Comparison of ENCODE assay signal across 14 cellular contexts in genomic region chr12:122528582-122528981, GRCh38. TPM values are rescaled to one million over a fixed set of nuclear protein-coding genes. Genes with fewer than 3 reads are reported as not detected.
DNase-seq lines count a peak whose midpoint lies in the region; ATAC-seq and TF ChIP-seq lines count a peak whose summit lies in the region.
"Had no signal": no experiment of that assay in that cellular context is flagged by ENCODE, and none has a peak within 500 bp of the region (broad histone marks: within the 10 kb centered on the region; RNA-seq: fewer than 3 reads in every experiment).

No MANE protein-coding gene starts in this region.

- H3K27me3 ChIP-seq in Loucy (ENCODE audit: insufficient read depth, low read length, poor library complexity, severe bottlenecking) (peaks cover 4% of the 10 kb centered on the region), duodenal mucosa (ENCODE audit: control insufficient read depth in 1 of 2, insufficient read depth in 2 of 2, low read length in 2 of 2) (no peaks in the 10 kb centered on the region), skeletal muscle satellite cell (ENCODE audit: control insufficient read depth, insufficient read depth, low read length) (no peaks in the 10 kb centered on the region)

- no peaks in the 10 kb centered on the region for H3K9me3 Mint-ChIP-seq in activated CD4-positive, alpha-beta memory T cell treated with anti-CD3 and anti-CD28 coated beads, Interleukin-2, amount 10 ng/mL, durations not matched to agents 7 days and 5 days
- H3K9me3 Mint-ChIP-seq in activated CD4-positive, alpha-beta memory T cell treated with anti-CD3 and anti-CD28 coated beads for 36 hours: no peaks in the 10 kb centered on the region
- H3K9me3 Mint-ChIP-seq: activated T-cell treated with anti-CD3 and anti-CD28 coated beads, Interleukin-2, amount 50 U/mL, for 72 hours; T-cell had no signal

- H3K9ac ChIP-seq in Loucy (ENCODE audit: low read depth, low read length, poor library complexity, severe bottlenecking) (peak overlapping the region; percentile 94), duodenal mucosa (ENCODE audit: low read depth in 1 of 2, low read length in 2 of 2) (peak overlapping the region in 1 of 2 donors; percentile 61), skeletal muscle satellite cell (ENCODE audit: low read depth, low read length) (peak overlapping the region; percentile 81)

- H3K4me2 ChIP-seq in Loucy (ENCODE audit: low read depth, low read length, poor library complexity, severe bottlenecking) (peak overlapping the region; percentile 88), skeletal muscle satellite cell (ENCODE audit: low read length) (peak overlapping the region; percentile 80)

- H3K27ac ChIP-seq in duodenal mucosa (ENCODE audit: low read depth, low read length): no peak overlapping the region
- H3K27ac ChIP-seq: coronary artery had no signal

- TF ChIP-seq CTCF in Loucy (conservative IDR thresholded peaks at IDR 0.05; ENCODE audit: low read length): no peak

- no peaks in the 10 kb centered on the region for H3K9me3 ChIP-seq in Loucy (ENCODE audit: insufficient read depth, low read depth, low read length)
- no peaks in the 10 kb centered on the region for H3K9me3 ChIP-seq in duodenal mucosa (ENCODE audit: control insufficient read depth in 1 of 2, low read length in 2 of 2)
- no peaks in the 10 kb centered on the region for H3K9me3 ChIP-seq in skeletal muscle satellite cell (replicated peaks; ENCODE audit: low read length)

- POLR2A ChIA-PET in activated CD4-positive, alpha-beta memory T cell treated with anti-CD3 and anti-CD28 coated beads, Interleukin-2, amount 10 ng/mL, durations not matched to agents 7 days and 5 days (lab: Charles Lee): interaction anchor here (0.8 to 16.6 kb wide), 7 partner anchors 10 to 302 kb away, joined by 3 to 542 read pairs (median 19); partner anchors contain the start of genes DENR, DIABLO and ZCCHC8
- POLR2A ChIA-PET in activated CD4-positive, alpha-beta memory T cell treated with anti-CD3 and anti-CD28 coated beads for 36 hours (lab: Charles Lee): interaction anchor here (13.6 kb wide), 1 partner anchor 27 kb away, joined by 215 read pairs; the partner anchor contains the start of gene ZCCHC8

- H4K20me1 ChIP-seq in Loucy (ENCODE audit: insufficient read depth, low read length, poor library complexity, severe bottlenecking): peaks cover 38% of the 10 kb centered on the region

- no peaks in the 10 kb centered on the region for H3K27me3 Mint-ChIP-seq in activated CD4-positive, alpha-beta memory T cell treated with anti-CD3 and anti-CD28 coated beads, Interleukin-2, amount 10 ng/mL, durations not matched to agents 7 days and 5 days
- H3K27me3 Mint-ChIP-seq in activated CD4-positive, alpha-beta memory T cell treated with anti-CD3 and anti-CD28 coated beads for 36 hours: no peaks in the 10 kb centered on the region
- H3K27me3 Mint-ChIP-seq: T-cell had no signal

- CTCF ChIA-PET in activated CD4-positive, alpha-beta memory T cell treated with anti-CD3 and anti-CD28 coated beads, Interleukin-2, amount 10 ng/mL, durations not matched to agents 7 days and 5 days (lab: Charles Lee): interaction anchor here (1.0 to 1.6 kb wide), 2 partner anchors 129 to 264 kb away, joined by 3 read pairs; no protein-coding TSS in a partner anchor
- CTCF ChIA-PET in activated CD4-positive, alpha-beta memory T cell treated with anti-CD3 and anti-CD28 coated beads for 36 hours (lab: Charles Lee): interaction anchor here (2.4 kb wide), 1 partner anchor 129 kb away, joined by 13 read pairs; no protein-coding TSS in a partner anchor

- H3K9me2 ChIP-seq in Loucy (replicated peaks; ENCODE audit: low read depth, low read length): no peaks in the 10 kb centered on the region

- H3K4me3 Mint-ChIP-seq in activated CD4-positive, alpha-beta memory T cell treated with anti-CD3 and anti-CD28 coated beads, Interleukin-2, amount 10 ng/mL, durations not matched to agents 7 days and 5 days: no peak overlapping the region
- H3K4me3 Mint-ChIP-seq in activated CD4-positive, alpha-beta memory T cell treated with anti-CD3 and anti-CD28 coated beads for 36 hours: no peak overlapping the region
- H3K4me3 Mint-ChIP-seq: activated T-cell treated with anti-CD3 and anti-CD28 coated beads, Interleukin-2, amount 50 U/mL, for 72 hours; T-cell had no signal

- no peak for ATAC-seq in HG03280 (IDR thresholded peaks at IDR 0.05; ENCODE audit: unreplicated experiment)
- ATAC-seq: activated T-cell treated with anti-CD3 and anti-CD28 coated beads, Interleukin-2, amount 50 U/mL, for 72 hours; T-cell had no signal

- no peak overlapping the region for H2AFZ ChIP-seq in Loucy (ENCODE audit: low read length)

- DNase-seq in activated CD4-positive, alpha-beta memory T cell treated with anti-CD3 and anti-CD28 coated beads, Interleukin-2, amount 10 ng/mL, durations not matched to agents 7 days and 5 days: no peak
- DNase-seq in activated CD4-positive, alpha-beta memory T cell treated with anti-CD3 and anti-CD28 coated beads for 36 hours: no peak
- DNase-seq in GDM1 (lab: John Stamatoyannopoulos, UW) (no peak), KG1 (lab: John Stamatoyannopoulos, UW) (no peak)
- DNase-seq: activated T-cell treated with anti-CD3 and anti-CD28 coated beads, Interleukin-2, amount 50 U/mL, for 72 hours; Calu3; NCI-H1092; small intestine; T-cell had no signal

- H3F3A ChIP-seq in Loucy (ENCODE audit: low read depth): no peaks in the 10 kb centered on the region

- H3K4me1 Mint-ChIP-seq in activated CD4-positive, alpha-beta memory T cell treated with anti-CD3 and anti-CD28 coated beads, Interleukin-2, amount 10 ng/mL, durations not matched to agents 7 days and 5 days: peaks cover 29% of the 10 kb centered on the region
- H3K4me1 Mint-ChIP-seq in activated CD4-positive, alpha-beta memory T cell treated with anti-CD3 and anti-CD28 coated beads for 36 hours (ENCODE audit: low read depth): peaks cover 21% of the 10 kb centered on the region

- H3K36me3 ChIP-seq in Loucy (ENCODE audit: insufficient read depth, low read length) (peaks cover 16% of the 10 kb centered on the region), duodenal mucosa (ENCODE audit: control insufficient read depth in 1 of 2, insufficient read depth in 2 of 2, low read length in 2 of 2) (peaks cover 6 to 7% of the 10 kb centered on the region in 2 donors), skeletal muscle satellite cell (ENCODE audit: insufficient read depth, low read length) (peaks cover 22% of the 10 kb centered on the region)

- peak overlapping the region; percentile 100 for H3K4me3 ChIP-seq in Loucy (ENCODE audit: low read length, poor library complexity, severe bottlenecking)
- peak overlapping the region; percentile 86 to 94 for H3K4me3 ChIP-seq in duodenal mucosa (ENCODE audit: low read depth in 1 of 2, low read length in 2 of 2)
- H3K4me3 ChIP-seq in skeletal muscle satellite cell (ENCODE audit: low read length): peak overlapping the region; percentile 78
- H3K4me3 ChIP-seq: coronary artery had no signal

- peak overlapping the region; percentile 29 for H3K27ac Mint-ChIP-seq in activated CD4-positive, alpha-beta memory T cell treated with anti-CD3 and anti-CD28 coated beads, Interleukin-2, amount 10 ng/mL, durations not matched to agents 7 days and 5 days
- H3K27ac Mint-ChIP-seq in activated CD4-positive, alpha-beta memory T cell treated with anti-CD3 and anti-CD28 coated beads for 36 hours: no peak overlapping the region
- H3K27ac Mint-ChIP-seq: T-cell had no signal

- H3K36me3 Mint-ChIP-seq in activated CD4-positive, alpha-beta memory T cell treated with anti-CD3 and anti-CD28 coated beads, Interleukin-2, amount 10 ng/mL, durations not matched to agents 7 days and 5 days (ENCODE audit: low read depth): peaks cover 48% of the 10 kb centered on the region
- H3K36me3 Mint-ChIP-seq in activated CD4-positive, alpha-beta memory T cell treated with anti-CD3 and anti-CD28 coated beads for 36 hours: peaks cover 38% of the 10 kb centered on the region

- H3K79me2 ChIP-seq in Loucy (ENCODE audit: insufficient read depth, low read length): peaks cover 93% of the 10 kb centered on the region

- intact Hi-C loops in activated CD4-positive, alpha-beta memory T cell treated with anti-CD3 and anti-CD28 coated beads for 36 hours (cut with micrococcal nuclease): loop anchor here (5.0 kb wide), 2 partner anchors 116 to 904 kb away; no protein-coding TSS in a partner anchor

- peaks cover 36% of the 10 kb centered on the region for H3K4me1 ChIP-seq in Loucy (ENCODE audit: insufficient read depth, low read length, poor library complexity, severe bottlenecking)
- H3K4me1 ChIP-seq in duodenal mucosa (ENCODE audit: control insufficient read depth in 1 of 2, insufficient read depth in 2 of 2, low read length in 2 of 2): peaks cover 21 to 23% of the 10 kb centered on the region in 2 donors
- peaks cover 14% of the 10 kb centered on the region for H3K4me1 ChIP-seq in skeletal muscle satellite cell (ENCODE audit: control insufficient read depth, insufficient read depth, low read length)

RNA-seq across cellular contexts. Expression of gene KNTC1, which starts 1.5 kb away (rescaled TPM):
- 100 to 1,000 TPM; 101 to 103 TPM for total RNA-seq in activated CD4-positive, alpha-beta memory T cell treated with anti-CD3 and anti-CD28 coated beads, Interleukin-2, amount 10 ng/mL, durations not matched to agents 7 days and 5 days
- total RNA-seq in activated CD4-positive, alpha-beta memory T cell treated with anti-CD3 and anti-CD28 coated beads for 36 hours: 100 to 1,000 TPM; 136 to 147 TPM
- 25.6 and 29.7 TPM in 2 replicates for total RNA-seq in skeletal muscle satellite cell (2012; rRNA removed)

RNA-seq across cellular contexts. Expression of gene RSRC2, which starts 1.8 kb away (rescaled TPM):
- 10 to 100 TPM; 90.7 to 97.4 TPM for total RNA-seq in activated CD4-positive, alpha-beta memory T cell treated with anti-CD3 and anti-CD28 coated beads, Interleukin-2, amount 10 ng/mL, durations not matched to agents 7 days and 5 days
- total RNA-seq in activated CD4-positive, alpha-beta memory T cell treated with anti-CD3 and anti-CD28 coated beads for 36 hours: 100 to 1,000 TPM; 106 to 115 TPM
- total RNA-seq in skeletal muscle satellite cell (2012; rRNA removed): 26.4 and 30.2 TPM in 2 replicates

RNA-seq across cellular contexts. Expression of gene ZCCHC8, which starts 27.9 kb away (rescaled TPM):
- 10 to 100 TPM; 44.4 to 46.6 TPM for total RNA-seq in activated CD4-positive, alpha-beta memory T cell treated with anti-CD3 and anti-CD28 coated beads, Interleukin-2, amount 10 ng/mL, durations not matched to agents 7 days and 5 days
- total RNA-seq in activated CD4-positive, alpha-beta memory T cell treated with anti-CD3 and anti-CD28 coated beads for 36 hours: 10 to 100 TPM; 27.7 to 28.5 TPM
- total RNA-seq in skeletal muscle satellite cell (2012; rRNA removed): 15.1 and 16.0 TPM in 2 replicates
